ENCODE assay signal across 29 cellular contexts in the genomic region with DNA sequence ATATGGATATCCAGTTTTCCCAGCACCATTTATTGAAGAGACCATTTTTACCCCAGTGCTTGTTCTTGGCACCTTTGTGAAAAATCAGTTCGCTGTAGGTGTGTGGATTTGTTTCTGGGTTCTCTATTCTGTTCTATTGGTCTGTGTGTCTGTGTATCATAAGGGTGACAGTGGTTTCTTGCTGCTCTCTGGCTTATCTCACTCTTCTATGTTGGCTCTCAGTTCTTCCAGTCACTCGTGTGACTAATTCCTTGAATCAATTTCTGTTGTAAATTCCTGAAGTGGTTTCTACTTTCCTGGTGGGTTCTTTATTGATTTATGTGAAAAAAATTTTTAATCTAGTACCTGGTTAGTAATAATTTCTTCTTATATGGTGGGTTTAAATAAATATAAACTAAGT. TPM values are rescaled to one million over a fixed set of nuclear protein-coding genes. Genes with fewer than 3 reads are reported as not detected.
DNase-seq lines count a peak whose midpoint lies in the region; TF ChIP-seq lines count a peak whose summit lies in the region.
"Had no signal": no experiment of that assay in that cellular context is flagged by ENCODE, and none has a peak within 500 bp of the region (broad histone marks: within the 10 kb centered on the region; RNA-seq: fewer than 3 reads in every experiment).

No MANE protein-coding gene starts in this region.

- H3K27ac ChIP-seq in KMS-11 (peak overlapping the region; percentile 8; the same call in 1 of the 2 replicates), osteoblast (ENCODE audit: low read depth, low read length) (no peak overlapping the region)
- H3K27ac ChIP-seq: upper lobe of left lung had no signal

- no peaks in the 10 kb centered on the region for H4K20me1 ChIP-seq in KMS-11 (ENCODE audit: insufficient read depth)
- H4K20me1 ChIP-seq in osteoblast (ENCODE audit: insufficient read depth, low read length), result no peaks in the 10 kb centered on the region

- H3K4me3 ChIP-seq in KMS-11 (IDR thresholded peaks at IDR 0.05; ENCODE audit: insufficient read depth, low read depth, low read length), result no peak overlapping the region
- H3K4me3 ChIP-seq in osteoblast (ENCODE audit: insufficient read depth, low read length), result no peak overlapping the region
- H3K4me3 ChIP-seq: upper lobe of left lung had no signal

- no peak for TF ChIP-seq CTCF in KMS-11 (conservative IDR thresholded peaks at IDR 0.05; ENCODE audit: low read depth, low read length)
- no peak for TF ChIP-seq CTCF in osteoblast (IDR thresholded peaks at IDR 0.05; ENCODE audit: extremely low read depth, low read depth, low read length)
- no peak for TF ChIP-seq CTCF in CD14-positive monocyte (IDR thresholded peaks at IDR 0.05)

- H3K36me3 Mint-ChIP-seq in CD14-positive monocyte, result no peaks in the 10 kb centered on the region
- H3K36me3 Mint-ChIP-seq: memory B cell; stimulated activated effector memory CD8-positive, alpha-beta T cell treated with anti-CD3 and anti-CD28 coated beads, Interleukin-12 subunit alpha, Interleukin-12 subunit beta, amount 100 ng/mL, for 72 hours had no signal

- no peak overlapping the region for H3K4me3 Mint-ChIP-seq in CD14-positive monocyte
- H3K4me3 Mint-ChIP-seq: activated CD4-positive, alpha-beta T cell treated with anti-CD3 and anti-CD28 coated beads, Interleukin-2, amount 10 ng/mL, durations not matched to agents 7 days and 5 days; endodermal cell; immature natural killer cell; memory B cell; stimulated activated effector memory CD8-positive, alpha-beta T cell treated with anti-CD3 and anti-CD28 coated beads, Interleukin-12 subunit alpha, Interleukin-12 subunit beta, amount 100 ng/mL, for 72 hours; T-helper 2 cell treated with Interferon-gamma antibody and Interleukin-4, amounts not matched to agents 5 μg/mL and 100 μg/mL, for 36 hours had no signal

- H2AFZ ChIP-seq in KMS-11 (ENCODE audit: low read depth) (no peak overlapping the region), osteoblast (ENCODE audit: low read length) (no peak overlapping the region)

- no peaks in the 10 kb centered on the region for H3K9me3 ChIP-seq in osteoblast (ENCODE audit: low read depth, low read length)
- H3K9me3 ChIP-seq: upper lobe of left lung had no signal

- peaks cover 1 to 9% (median 4%) of the 10 kb centered on the region in 7 donors for H3K9me3 Mint-ChIP-seq in CD14-positive monocyte
- H3K9me3 Mint-ChIP-seq: endodermal cell; stimulated activated effector memory CD8-positive, alpha-beta T cell treated with anti-CD3 and anti-CD28 coated beads, Interleukin-12 subunit alpha, Interleukin-12 subunit beta, amount 100 ng/mL, for 72 hours had no signal

- peak; percentile 15 for DNase-seq in Daoy (ENCODE audit: low read depth)
- peak; percentile 29 for DNase-seq in astrocyte of the hippocampus (ENCODE audit: low read depth, low spot score)
- no peak for DNase-seq in osteoblast (ENCODE audit: insufficient read length, low spot score, missing footprints)
- no peak for DNase-seq in NCI-H146 (lab: John Stamatoyannopoulos, UW)
- DNase-seq in CD14-positive monocyte (ENCODE audit: low spot score), result no peak
- DNase-seq in activated gamma-delta T cell (lab: John Stamatoyannopoulos, UW), result no peak
- DNase-seq: activated CD4-positive, alpha-beta T cell treated with anti-CD3 and anti-CD28 coated beads, Interleukin-2, amount 10 ng/mL, durations not matched to agents 7 days and 5 days; activated naive CD4-positive, alpha-beta T cell treated with Interleukin-2 at 50 U/mL for 16 hours; activated T-cell treated with anti-CD3 and anti-CD28 coated beads, Interleukin-2, amount 50 U/mL, for 48 hours; amygdala; cortex of kidney; endodermal cell; GOT3; hypothalamus; immature natural killer cell; NCI-H1105; NCI-H2081; NCI-H226; NCI-H774; posterior cingulate gyrus; right cardiac atrium; stimulated activated CD4-positive, alpha-beta T cell treated with anti-CD3 and anti-CD28 coated beads, Interleukin-12 subunit alpha, Interleukin-12 subunit beta, amount 100 ng/mL, for 4 hours; stimulated activated CD4-positive, alpha-beta T cell treated with anti-CD3 and anti-CD28 coated beads, Interleukin-4, amount 100 ng/mL, for 1 hour; substantia nigra; upper lobe of left lung had no signal

- no peaks in the 10 kb centered on the region for H3K4me1 Mint-ChIP-seq in CD14-positive monocyte
- H3K4me1 Mint-ChIP-seq: endodermal cell; stimulated activated effector memory CD8-positive, alpha-beta T cell treated with anti-CD3 and anti-CD28 coated beads, Interleukin-12 subunit alpha, Interleukin-12 subunit beta, amount 100 ng/mL, for 72 hours had no signal

- 0 out of 2 replicates have a peak overlapping the region, but pooled peaks have one; percentile 0 for H3K9ac ChIP-seq in KMS-11

- H3K27me3 ChIP-seq in KMS-11 (ENCODE audit: insufficient read depth, low read depth), result no peaks in the 10 kb centered on the region
- H3K27me3 ChIP-seq in osteoblast (ENCODE audit: insufficient read depth, low read length), result no peaks in the 10 kb centered on the region
- H3K27me3 ChIP-seq: upper lobe of left lung had no signal

- intact Hi-C loops in CD14-positive monocyte (cut with micrococcal nuclease), result no loop called here

- H3K27ac Mint-ChIP-seq in CD14-positive monocyte, result no peak overlapping the region
- H3K27ac Mint-ChIP-seq: activated CD4-positive, alpha-beta T cell treated with anti-CD3 and anti-CD28 coated beads, Interleukin-2, amount 10 ng/mL, durations not matched to agents 7 days and 5 days; endodermal cell; immature natural killer cell; memory B cell; stimulated activated effector memory CD8-positive, alpha-beta T cell treated with anti-CD3 and anti-CD28 coated beads, Interleukin-12 subunit alpha, Interleukin-12 subunit beta, amount 100 ng/mL, for 72 hours; T-helper 2 cell treated with Interferon-gamma antibody and Interleukin-4, amounts not matched to agents 5 μg/mL and 100 μg/mL, for 36 hours had no signal

- H3K36me3 ChIP-seq in KMS-11 (ENCODE audit: insufficient read depth) (no peaks in the 10 kb centered on the region), osteoblast (ENCODE audit: insufficient read depth, low read length) (no peaks in the 10 kb centered on the region)
- H3K36me3 ChIP-seq: upper lobe of left lung had no signal

- no peaks in the 10 kb centered on the region for H3K27me3 Mint-ChIP-seq in CD14-positive monocyte (ENCODE audit: low read depth in 3 of 3)

- H3K79me2 ChIP-seq in KMS-11 (ENCODE audit: insufficient read depth, low read depth) (no peaks in the 10 kb centered on the region), osteoblast (ENCODE audit: insufficient read depth, low read length) (no peaks in the 10 kb centered on the region)

- H3K4me1 ChIP-seq in KMS-11 (ENCODE audit: low read depth, poor library complexity, severe bottlenecking), result peaks cover 100% of the 10 kb centered on the region
- H3K4me1 ChIP-seq in osteoblast (ENCODE audit: insufficient read depth, low read length), result no peaks in the 10 kb centered on the region
- H3K4me1 ChIP-seq: upper lobe of left lung had no signal

- H3K4me2 ChIP-seq in KMS-11 (peak overlapping the region; percentile 41), osteoblast (ENCODE audit: insufficient read depth, low read length) (peak overlapping the region; percentile 55)

RNA-seq across cellular contexts. Expression of a gene that starts 58.3 kb away (rescaled TPM):
- total RNA-seq in Daoy (2014; rRNA removed; shearing (Covaris generic)), result 1.0 and 1.4 TPM in 2 replicates
- 0.36 and 0.59 TPM in 2 replicates for total RNA-seq in osteoblast
- polyA plus RNA-seq in CD14-positive monocyte, result not detected
- total RNA-seq: activated CD4-positive, alpha-beta T cell treated with anti-CD3 and anti-CD28 coated beads, Interleukin-2, amount 10 ng/mL, durations not matched to agents 7 days and 5 days had no signal
- polyA plus RNA-seq: immature natural killer cell had no signal

Comparison
In these comparisons a context has a peak if more than half of its experiments do, and no peak if none do; other contexts are left out.
1. DNase-seq: peak in Daoy (single experiment) and astrocyte of the hippocampus (single experiment); none in osteoblast (single experiment), NCI-H146 (single experiment), CD14-positive monocyte (single experiment) and activated gamma-delta T cell (single experiment).